ENCODE assay signal across 1 cellular context in genomic region chr1:217311766-217312165, GRCh38.
TF ChIP-seq lines count a peak whose summit lies in the region.

No MANE protein-coding gene starts in this region.

TF ChIP-seq in SK-N-SH treated with all-trans-retinoic acid at 6 μM for 48 hours, 23 proteins besides CTCF, POLR2A, EP300 and RAD21 (continued from another document):
- TF ChIP-seq CREB5 (CRISPR knock-in tag; IDR thresholded peaks at IDR 0.05; ENCODE audit: low read depth) (no peak), RARB (CRISPR knock-in tag; IDR thresholded peaks at IDR 0.05) (no peak), ZC3H10 (CRISPR knock-in tag; IDR thresholded peaks at IDR 0.05) (no peak), ARNTL (CRISPR knock-in tag; IDR thresholded peaks at IDR 0.05; ENCODE audit: borderline replicate concordance, low read depth) (no peak)
TF ChIP-seq in SK-N-SH treated with all-trans-retinoic acid at 6 μM for 48 hours: peak in this region for 0.
